In genomic region chr1:86195281-86195680, GRCh38 we compare ENCODE assay signal across 21 cellular contexts. TPM values are rescaled to one million over a fixed set of nuclear protein-coding genes. Genes with fewer than 3 reads are reported as not detected.
"Had no signal": no experiment of that assay in that cellular context is flagged by ENCODE, and none has a peak within 500 bp of the region (broad histone marks: within the 10 kb centered on the region; RNA-seq: fewer than 3 reads in every experiment).

No MANE protein-coding gene starts in this region.

- H3K27ac ChIP-seq: brain microvascular endothelial cell, coronary artery, psoas muscle, right lobe of liver, spleen, stomach, thoracic aorta, upper lobe of right lung had no signal

- H3K27ac Mint-ChIP-seq: activated naive CD8-positive, alpha-beta T cell treated with anti-CD3 and anti-CD28 coated beads, Interleukin-2, amount 10 ng/mL, durations not matched to agents 7 days and 5 days; activated T-helper 1 cell treated with anti-CD3 and anti-CD28 coated beads, Interleukin-12 subunit alpha, Interleukin-12 subunit beta, Interleukin-2, Interleukin-4 antibody, amounts not matched to agents 30 ng/mL and 10 ng/mL and 1 ng/mL, durations not matched to agents 14 hours and 24 hours and 36 hours; memory B cell had no signal

- H3K4me1 ChIP-seq: psoas muscle, right lobe of liver, spleen, stomach, upper lobe of right lung had no signal

- H3K9me3 ChIP-seq: psoas muscle, right lobe of liver, spleen, stomach, thoracic aorta, upper lobe of right lung had no signal

- ATAC-seq: left ventricle myocardium superior, psoas muscle, right lobe of liver, upper lobe of right lung had no signal

- DNase-seq: activated CD4-positive, CD25-positive, alpha-beta regulatory T cell treated with anti-CD3 and anti-CD28 coated beads, Interleukin-2, amount 50 U/mL, for 72 hours; activated naive CD4-positive, alpha-beta T cell; activated naive CD8-positive, alpha-beta T cell treated with anti-CD3 and anti-CD28 coated beads, Interleukin-2, amount 10 ng/mL, durations not matched to agents 7 days and 5 days; foreskin fibroblast; kidney glomerular epithelial cell; left ventricle myocardium superior; psoas muscle; right lobe of liver; spleen; stimulated activated CD4-positive, alpha-beta T cell treated with anti-CD3 and anti-CD28 coated beads, Interleukin-2, amount 100 ng/mL, for 24 hours; stomach; T1000; upper lobe of right lung had no signal

- H3K4me3 ChIP-seq: coronary artery, psoas muscle, right lobe of liver, spleen, stomach, thoracic aorta, upper lobe of right lung had no signal

- H3K4me3 Mint-ChIP-seq: activated naive CD8-positive, alpha-beta T cell treated with anti-CD3 and anti-CD28 coated beads, Interleukin-2, amount 10 ng/mL, durations not matched to agents 7 days and 5 days; activated T-helper 1 cell treated with anti-CD3 and anti-CD28 coated beads, Interleukin-12 subunit alpha, Interleukin-12 subunit beta, Interleukin-2, Interleukin-4 antibody, amounts not matched to agents 30 ng/mL and 10 ng/mL and 1 ng/mL, durations not matched to agents 14 hours and 24 hours and 36 hours; central memory CD8-positive, alpha-beta T cell; memory B cell; nephron had no signal

- H3K4me1 Mint-ChIP-seq: activated naive CD8-positive, alpha-beta T cell treated with anti-CD3 and anti-CD28 coated beads, Interleukin-2, amount 10 ng/mL, durations not matched to agents 7 days and 5 days; central memory CD8-positive, alpha-beta T cell; memory B cell had no signal

- H3K36me3 Mint-ChIP-seq: activated naive CD8-positive, alpha-beta T cell treated with anti-CD3 and anti-CD28 coated beads, Interleukin-2, amount 10 ng/mL, durations not matched to agents 7 days and 5 days; memory B cell had no signal

- H3K27me3 ChIP-seq: right lobe of liver, spleen, stomach, upper lobe of right lung had no signal

- H3K9me3 Mint-ChIP-seq: activated naive CD8-positive, alpha-beta T cell treated with anti-CD3 and anti-CD28 coated beads, Interleukin-2, amount 10 ng/mL, durations not matched to agents 7 days and 5 days; activated T-helper 1 cell treated with anti-CD3 and anti-CD28 coated beads, Interleukin-12 subunit alpha, Interleukin-12 subunit beta, Interleukin-2, Interleukin-4 antibody, amounts not matched to agents 30 ng/mL and 10 ng/mL and 1 ng/mL, durations not matched to agents 14 hours and 24 hours and 36 hours; central memory CD8-positive, alpha-beta T cell; nephron had no signal

- H3K27me3 Mint-ChIP-seq: central memory CD8-positive, alpha-beta T cell had no signal

- H3K36me3 ChIP-seq: brain microvascular endothelial cell, right lobe of liver, spleen, stomach, thoracic aorta, upper lobe of right lung had no signal

RNA-seq across cellular contexts. Expression of gene COL24A1, which starts 38.7 kb away (rescaled TPM):
- total RNA-seq: activated CD8-positive, alpha-beta memory T cell treated with anti-CD3 and anti-CD28 coated beads for 36 hours; activated naive CD8-positive, alpha-beta T cell treated with anti-CD3 and anti-CD28 coated beads, Interleukin-2, amount 10 ng/mL, durations not matched to agents 7 days and 5 days; activated T-helper 1 cell treated with anti-CD3 and anti-CD28 coated beads, Interleukin-12 subunit alpha, Interleukin-12 subunit beta, Interleukin-2, Interleukin-4 antibody, amounts not matched to agents 30 ng/mL and 10 ng/mL and 1 ng/mL, durations not matched to agents 14 hours and 24 hours and 36 hours had no signal
